In the genomic region with DNA sequence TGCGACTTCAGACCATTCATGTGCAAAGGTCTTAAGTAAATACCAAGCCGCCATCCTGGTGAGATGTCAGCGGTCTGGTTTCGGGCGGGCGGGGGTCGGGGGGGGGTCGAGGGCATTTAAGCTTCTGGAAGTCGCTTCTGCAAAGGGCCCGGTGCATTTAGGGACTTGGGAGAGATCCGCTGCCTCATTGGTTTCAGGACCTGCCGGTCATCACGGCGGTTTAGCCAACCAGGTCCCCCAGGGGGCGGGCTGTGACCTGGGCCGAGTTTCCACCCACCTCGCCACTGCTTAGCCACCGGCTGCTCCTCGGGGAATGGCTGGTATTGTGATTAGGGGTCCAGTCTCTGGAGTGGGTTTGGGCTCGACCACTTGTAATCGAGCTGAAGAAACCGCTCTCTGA, we compare ENCODE assay signal across 2 cellular contexts.
TF ChIP-seq lines count a peak whose summit lies in the region.

No MANE protein-coding gene starts in this region.

TF ChIP-seq in GM23338, 12 proteins besides CTCF, POLR2A, EP300 and RAD21:
- TF ChIP-seq, protein P1, sequence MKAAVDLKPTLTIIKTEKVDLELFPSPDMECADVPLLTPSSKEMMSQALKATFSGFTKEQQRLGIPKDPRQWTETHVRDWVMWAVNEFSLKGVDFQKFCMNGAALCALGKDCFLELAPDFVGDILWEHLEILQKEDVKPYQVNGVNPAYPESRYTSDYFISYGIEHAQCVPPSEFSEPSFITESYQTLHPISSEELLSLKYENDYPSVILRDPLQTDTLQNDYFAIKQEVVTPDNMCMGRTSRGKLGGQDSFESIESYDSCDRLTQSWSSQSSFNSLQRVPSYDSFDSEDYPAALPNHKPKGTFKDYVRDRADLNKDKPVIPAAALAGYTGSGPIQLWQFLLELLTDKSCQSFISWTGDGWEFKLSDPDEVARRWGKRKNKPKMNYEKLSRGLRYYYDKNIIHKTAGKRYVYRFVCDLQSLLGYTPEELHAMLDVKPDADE (IDR thresholded peaks at IDR 0.05): no peak
- TF ChIP-seq POLR2AphosphoS5 (IDR thresholded peaks at IDR 0.05; ENCODE audit: low read depth) (no peak), JUNB (IDR thresholded peaks at IDR 0.05; ENCODE audit: unreplicated experiment) (no peak), EZH2phosphoT487 (IDR thresholded peaks at IDR 0.05; ENCODE audit: unreplicated experiment) (no peak), CREB1 (CRISPR knock-in tag; IDR thresholded peaks at IDR 0.05; ENCODE audit: low read depth) (no peak), ZNF331 (CRISPR knock-in tag; IDR thresholded peaks at IDR 0.05; ENCODE audit: low read depth) (no peak), EZH2 (IDR thresholded peaks at IDR 0.05; ENCODE audit: low read depth, unreplicated experiment) (no peak), STAT1 (IDR thresholded peaks at IDR 0.05; ENCODE audit: unreplicated experiment) (no peak), ZNF114 (CRISPR knock-in tag; IDR thresholded peaks at IDR 0.05) (no peak), NANOG (IDR thresholded peaks at IDR 0.05; ENCODE audit: borderline replicate concordance) (no peak)
- TF ChIP-seq, protein P2, sequence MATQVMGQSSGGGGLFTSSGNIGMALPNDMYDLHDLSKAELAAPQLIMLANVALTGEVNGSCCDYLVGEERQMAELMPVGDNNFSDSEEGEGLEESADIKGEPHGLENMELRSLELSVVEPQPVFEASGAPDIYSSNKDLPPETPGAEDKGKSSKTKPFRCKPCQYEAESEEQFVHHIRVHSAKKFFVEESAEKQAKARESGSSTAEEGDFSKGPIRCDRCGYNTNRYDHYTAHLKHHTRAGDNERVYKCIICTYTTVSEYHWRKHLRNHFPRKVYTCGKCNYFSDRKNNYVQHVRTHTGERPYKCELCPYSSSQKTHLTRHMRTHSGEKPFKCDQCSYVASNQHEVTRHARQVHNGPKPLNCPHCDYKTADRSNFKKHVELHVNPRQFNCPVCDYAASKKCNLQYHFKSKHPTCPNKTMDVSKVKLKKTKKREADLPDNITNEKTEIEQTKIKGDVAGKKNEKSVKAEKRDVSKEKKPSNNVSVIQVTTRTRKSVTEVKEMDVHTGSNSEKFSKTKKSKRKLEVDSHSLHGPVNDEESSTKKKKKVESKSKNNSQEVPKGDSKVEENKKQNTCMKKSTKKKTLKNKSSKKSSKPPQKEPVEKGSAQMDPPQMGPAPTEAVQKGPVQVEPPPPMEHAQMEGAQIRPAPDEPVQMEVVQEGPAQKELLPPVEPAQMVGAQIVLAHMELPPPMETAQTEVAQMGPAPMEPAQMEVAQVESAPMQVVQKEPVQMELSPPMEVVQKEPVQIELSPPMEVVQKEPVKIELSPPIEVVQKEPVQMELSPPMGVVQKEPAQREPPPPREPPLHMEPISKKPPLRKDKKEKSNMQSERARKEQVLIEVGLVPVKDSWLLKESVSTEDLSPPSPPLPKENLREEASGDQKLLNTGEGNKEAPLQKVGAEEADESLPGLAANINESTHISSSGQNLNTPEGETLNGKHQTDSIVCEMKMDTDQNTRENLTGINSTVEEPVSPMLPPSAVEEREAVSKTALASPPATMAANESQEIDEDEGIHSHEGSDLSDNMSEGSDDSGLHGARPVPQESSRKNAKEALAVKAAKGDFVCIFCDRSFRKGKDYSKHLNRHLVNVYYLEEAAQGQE (IDR thresholded peaks at IDR 0.05; ENCODE audit: unreplicated experiment): no peak

TF ChIP-seq in HepG2, 621 proteins besides CTCF, POLR2A, EP300 and RAD21 (continues in another document):
- TF ChIP-seq SRSF9 (IDR thresholded peaks at IDR 0.05; ENCODE audit: borderline replicate concordance, insufficient read depth, low read depth, low read length, poor library complexity, severe bottlenecking): no peak
- TF ChIP-seq, protein P3, sequence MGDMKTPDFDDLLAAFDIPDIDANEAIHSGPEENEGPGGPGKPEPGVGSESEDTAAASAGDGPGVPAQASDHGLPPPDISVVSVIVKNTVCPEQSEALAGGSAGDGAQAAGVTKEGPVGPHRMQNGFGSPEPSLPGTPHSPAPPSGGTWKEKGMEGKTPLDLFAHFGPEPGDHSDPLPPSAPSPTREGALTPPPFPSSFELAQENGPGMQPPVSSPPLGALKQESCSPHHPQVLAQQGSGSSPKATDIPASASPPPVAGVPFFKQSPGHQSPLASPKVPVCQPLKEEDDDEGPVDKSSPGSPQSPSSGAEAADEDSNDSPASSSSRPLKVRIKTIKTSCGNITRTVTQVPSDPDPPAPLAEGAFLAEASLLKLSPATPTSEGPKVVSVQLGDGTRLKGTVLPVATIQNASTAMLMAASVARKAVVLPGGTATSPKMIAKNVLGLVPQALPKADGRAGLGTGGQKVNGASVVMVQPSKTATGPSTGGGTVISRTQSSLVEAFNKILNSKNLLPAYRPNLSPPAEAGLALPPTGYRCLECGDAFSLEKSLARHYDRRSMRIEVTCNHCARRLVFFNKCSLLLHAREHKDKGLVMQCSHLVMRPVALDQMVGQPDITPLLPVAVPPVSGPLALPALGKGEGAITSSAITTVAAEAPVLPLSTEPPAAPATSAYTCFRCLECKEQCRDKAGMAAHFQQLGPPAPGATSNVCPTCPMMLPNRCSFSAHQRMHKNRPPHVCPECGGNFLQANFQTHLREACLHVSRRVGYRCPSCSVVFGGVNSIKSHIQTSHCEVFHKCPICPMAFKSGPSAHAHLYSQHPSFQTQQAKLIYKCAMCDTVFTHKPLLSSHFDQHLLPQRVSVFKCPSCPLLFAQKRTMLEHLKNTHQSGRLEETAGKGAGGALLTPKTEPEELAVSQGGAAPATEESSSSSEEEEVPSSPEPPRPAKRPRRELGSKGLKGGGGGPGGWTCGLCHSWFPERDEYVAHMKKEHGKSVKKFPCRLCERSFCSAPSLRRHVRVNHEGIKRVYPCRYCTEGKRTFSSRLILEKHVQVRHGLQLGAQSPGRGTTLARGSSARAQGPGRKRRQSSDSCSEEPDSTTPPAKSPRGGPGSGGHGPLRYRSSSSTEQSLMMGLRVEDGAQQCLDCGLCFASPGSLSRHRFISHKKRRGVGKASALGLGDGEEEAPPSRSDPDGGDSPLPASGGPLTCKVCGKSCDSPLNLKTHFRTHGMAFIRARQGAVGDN (CRISPR knock-in tag; IDR thresholded peaks at IDR 0.05): peak; percentile 21; the same call in 1 of the 2 replicates
- TF ChIP-seq, protein P4, sequence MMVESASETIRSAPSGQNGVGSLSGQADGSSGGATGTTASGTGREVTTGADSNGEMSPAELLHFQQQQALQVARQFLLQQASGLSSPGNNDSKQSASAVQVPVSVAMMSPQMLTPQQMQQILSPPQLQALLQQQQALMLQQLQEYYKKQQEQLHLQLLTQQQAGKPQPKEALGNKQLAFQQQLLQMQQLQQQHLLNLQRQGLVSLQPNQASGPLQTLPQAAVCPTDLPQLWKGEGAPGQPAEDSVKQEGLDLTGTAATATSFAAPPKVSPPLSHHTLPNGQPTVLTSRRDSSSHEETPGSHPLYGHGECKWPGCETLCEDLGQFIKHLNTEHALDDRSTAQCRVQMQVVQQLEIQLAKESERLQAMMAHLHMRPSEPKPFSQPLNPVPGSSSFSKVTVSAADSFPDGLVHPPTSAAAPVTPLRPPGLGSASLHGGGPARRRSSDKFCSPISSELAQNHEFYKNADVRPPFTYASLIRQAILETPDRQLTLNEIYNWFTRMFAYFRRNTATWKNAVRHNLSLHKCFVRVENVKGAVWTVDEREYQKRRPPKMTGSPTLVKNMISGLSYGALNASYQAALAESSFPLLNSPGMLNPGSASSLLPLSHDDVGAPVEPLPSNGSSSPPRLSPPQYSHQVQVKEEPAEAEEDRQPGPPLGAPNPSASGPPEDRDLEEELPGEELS (CRISPR knock-in tag; IDR thresholded peaks at IDR 0.05): no peak
- peak; percentile 88 for TF ChIP-seq NFYC (CRISPR knock-in tag; IDR thresholded peaks at IDR 0.05)
- no peak for TF ChIP-seq ZSCAN29 (CRISPR knock-in tag; conservative IDR thresholded peaks at IDR 0.05)
- TF ChIP-seq KLF11 (CRISPR knock-in tag; IDR thresholded peaks at IDR 0.05): no peak
- TF ChIP-seq, protein P5, sequence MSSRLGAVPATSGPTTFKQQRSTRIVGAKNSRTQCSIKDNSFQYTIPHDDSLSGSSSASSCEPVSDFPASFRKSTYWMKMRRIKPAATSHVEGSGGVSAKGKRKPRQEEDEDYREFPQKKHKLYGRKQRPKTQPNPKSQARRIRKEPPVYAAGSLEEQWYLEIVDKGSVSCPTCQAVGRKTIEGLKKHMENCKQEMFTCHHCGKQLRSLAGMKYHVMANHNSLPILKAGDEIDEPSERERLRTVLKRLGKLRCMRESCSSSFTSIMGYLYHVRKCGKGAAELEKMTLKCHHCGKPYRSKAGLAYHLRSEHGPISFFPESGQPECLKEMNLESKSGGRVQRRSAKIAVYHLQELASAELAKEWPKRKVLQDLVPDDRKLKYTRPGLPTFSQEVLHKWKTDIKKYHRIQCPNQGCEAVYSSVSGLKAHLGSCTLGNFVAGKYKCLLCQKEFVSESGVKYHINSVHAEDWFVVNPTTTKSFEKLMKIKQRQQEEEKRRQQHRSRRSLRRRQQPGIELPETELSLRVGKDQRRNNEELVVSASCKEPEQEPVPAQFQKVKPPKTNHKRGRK (CRISPR knock-in tag; IDR thresholded peaks at IDR 0.05): no peak
- TF ChIP-seq, protein P6, sequence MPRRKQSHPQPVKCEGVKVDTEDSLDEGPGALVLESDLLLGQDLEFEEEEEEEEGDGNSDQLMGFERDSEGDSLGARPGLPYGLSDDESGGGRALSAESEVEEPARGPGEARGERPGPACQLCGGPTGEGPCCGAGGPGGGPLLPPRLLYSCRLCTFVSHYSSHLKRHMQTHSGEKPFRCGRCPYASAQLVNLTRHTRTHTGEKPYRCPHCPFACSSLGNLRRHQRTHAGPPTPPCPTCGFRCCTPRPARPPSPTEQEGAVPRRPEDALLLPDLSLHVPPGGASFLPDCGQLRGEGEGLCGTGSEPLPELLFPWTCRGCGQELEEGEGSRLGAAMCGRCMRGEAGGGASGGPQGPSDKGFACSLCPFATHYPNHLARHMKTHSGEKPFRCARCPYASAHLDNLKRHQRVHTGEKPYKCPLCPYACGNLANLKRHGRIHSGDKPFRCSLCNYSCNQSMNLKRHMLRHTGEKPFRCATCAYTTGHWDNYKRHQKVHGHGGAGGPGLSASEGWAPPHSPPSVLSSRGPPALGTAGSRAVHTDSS (CRISPR knock-in tag; conservative IDR thresholded peaks at IDR 0.05): no peak
- TF ChIP-seq NFYB (CRISPR knock-in tag; IDR thresholded peaks at IDR 0.05): peak; percentile 86
- TF ChIP-seq, protein P7, sequence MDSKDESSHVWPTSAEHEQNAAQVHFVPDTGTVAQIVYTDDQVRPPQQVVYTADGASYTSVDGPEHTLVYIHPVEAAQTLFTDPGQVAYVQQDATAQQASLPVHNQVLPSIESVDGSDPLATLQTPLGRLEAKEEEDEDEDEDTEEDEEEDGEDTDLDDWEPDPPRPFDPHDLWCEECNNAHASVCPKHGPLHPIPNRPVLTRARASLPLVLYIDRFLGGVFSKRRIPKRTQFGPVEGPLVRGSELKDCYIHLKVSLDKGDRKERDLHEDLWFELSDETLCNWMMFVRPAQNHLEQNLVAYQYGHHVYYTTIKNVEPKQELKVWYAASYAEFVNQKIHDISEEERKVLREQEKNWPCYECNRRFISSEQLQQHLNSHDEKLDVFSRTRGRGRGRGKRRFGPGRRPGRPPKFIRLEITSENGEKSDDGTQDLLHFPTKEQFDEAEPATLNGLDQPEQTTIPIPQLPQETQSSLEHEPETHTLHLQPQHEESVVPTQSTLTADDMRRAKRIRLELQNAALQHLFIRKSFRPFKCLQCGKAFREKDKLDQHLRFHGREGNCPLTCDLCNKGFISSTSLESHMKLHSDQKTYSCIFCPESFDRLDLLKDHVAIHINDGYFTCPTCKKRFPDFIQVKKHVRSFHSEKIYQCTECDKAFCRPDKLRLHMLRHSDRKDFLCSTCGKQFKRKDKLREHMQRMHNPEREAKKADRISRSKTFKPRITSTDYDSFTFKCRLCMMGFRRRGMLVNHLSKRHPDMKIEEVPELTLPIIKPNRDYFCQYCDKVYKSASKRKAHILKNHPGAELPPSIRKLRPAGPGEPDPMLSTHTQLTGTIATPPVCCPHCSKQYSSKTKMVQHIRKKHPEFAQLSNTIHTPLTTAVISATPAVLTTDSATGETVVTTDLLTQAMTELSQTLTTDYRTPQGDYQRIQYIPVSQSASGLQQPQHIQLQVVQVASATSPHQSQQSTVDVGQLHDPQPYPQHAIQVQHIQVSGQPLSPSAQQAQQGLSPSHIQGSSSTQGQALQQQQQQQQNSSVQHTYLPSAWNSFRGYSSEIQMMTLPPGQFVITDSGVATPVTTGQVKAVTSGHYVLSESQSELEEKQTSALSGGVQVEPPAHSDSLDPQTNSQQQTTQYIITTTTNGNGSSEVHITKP (CRISPR knock-in tag; IDR thresholded peaks at IDR 0.05; ENCODE audit: low read depth): no peak
- TF ChIP-seq, protein P8, sequence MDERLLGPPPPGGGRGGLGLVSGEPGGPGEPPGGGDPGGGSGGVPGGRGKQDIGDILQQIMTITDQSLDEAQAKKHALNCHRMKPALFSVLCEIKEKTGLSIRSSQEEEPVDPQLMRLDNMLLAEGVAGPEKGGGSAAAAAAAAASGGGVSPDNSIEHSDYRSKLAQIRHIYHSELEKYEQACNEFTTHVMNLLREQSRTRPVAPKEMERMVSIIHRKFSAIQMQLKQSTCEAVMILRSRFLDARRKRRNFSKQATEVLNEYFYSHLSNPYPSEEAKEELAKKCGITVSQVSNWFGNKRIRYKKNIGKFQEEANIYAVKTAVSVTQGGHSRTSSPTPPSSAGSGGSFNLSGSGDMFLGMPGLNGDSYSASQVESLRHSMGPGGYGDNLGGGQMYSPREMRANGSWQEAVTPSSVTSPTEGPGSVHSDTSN (CRISPR knock-in tag; IDR thresholded peaks at IDR 0.05): peak; percentile 88
- TF ChIP-seq CENPX (CRISPR knock-in tag; IDR thresholded peaks at IDR 0.05): no peak
- TF ChIP-seq CBX2 (IDR thresholded peaks at IDR 0.05; ENCODE audit: low read depth, low read length): no peak
- no peak for TF ChIP-seq CBX2 (CRISPR knock-in tag; IDR thresholded peaks at IDR 0.05; ENCODE audit: low read depth)
- TF ChIP-seq HNF4A (CRISPR knock-in tag; IDR thresholded peaks at IDR 0.05): no peak
- TF ChIP-seq SP2 (CRISPR knock-in tag; IDR thresholded peaks at IDR 0.05): peak; percentile 88
- TF ChIP-seq POLR2AphosphoS2 (IDR thresholded peaks at IDR 0.05; ENCODE audit: low read depth, low read length): no peak
- TF ChIP-seq, protein P1 (CRISPR knock-in tag; IDR thresholded peaks at IDR 0.05): no peak
- TF ChIP-seq ZNF775 (CRISPR knock-in tag; IDR thresholded peaks at IDR 0.05; ENCODE audit: borderline replicate concordance): no peak
- no peak for TF ChIP-seq EHMT2 (IDR thresholded peaks at IDR 0.05; ENCODE audit: borderline replicate concordance, low read depth, low read length)
- TF ChIP-seq, protein P9, sequence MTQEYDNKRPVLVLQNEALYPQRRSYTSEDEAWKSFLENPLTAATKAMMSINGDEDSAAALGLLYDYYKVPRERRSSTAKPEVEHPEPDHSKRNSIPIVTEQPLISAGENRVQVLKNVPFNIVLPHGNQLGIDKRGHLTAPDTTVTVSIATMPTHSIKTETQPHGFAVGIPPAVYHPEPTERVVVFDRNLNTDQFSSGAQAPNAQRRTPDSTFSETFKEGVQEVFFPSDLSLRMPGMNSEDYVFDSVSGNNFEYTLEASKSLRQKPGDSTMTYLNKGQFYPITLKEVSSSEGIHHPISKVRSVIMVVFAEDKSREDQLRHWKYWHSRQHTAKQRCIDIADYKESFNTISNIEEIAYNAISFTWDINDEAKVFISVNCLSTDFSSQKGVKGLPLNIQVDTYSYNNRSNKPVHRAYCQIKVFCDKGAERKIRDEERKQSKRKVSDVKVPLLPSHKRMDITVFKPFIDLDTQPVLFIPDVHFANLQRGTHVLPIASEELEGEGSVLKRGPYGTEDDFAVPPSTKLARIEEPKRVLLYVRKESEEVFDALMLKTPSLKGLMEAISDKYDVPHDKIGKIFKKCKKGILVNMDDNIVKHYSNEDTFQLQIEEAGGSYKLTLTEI (CRISPR knock-in tag; conservative IDR thresholded peaks at IDR 0.05): no peak
